8 cellular contexts compared by ENCODE assay signal in the genomic region with DNA sequence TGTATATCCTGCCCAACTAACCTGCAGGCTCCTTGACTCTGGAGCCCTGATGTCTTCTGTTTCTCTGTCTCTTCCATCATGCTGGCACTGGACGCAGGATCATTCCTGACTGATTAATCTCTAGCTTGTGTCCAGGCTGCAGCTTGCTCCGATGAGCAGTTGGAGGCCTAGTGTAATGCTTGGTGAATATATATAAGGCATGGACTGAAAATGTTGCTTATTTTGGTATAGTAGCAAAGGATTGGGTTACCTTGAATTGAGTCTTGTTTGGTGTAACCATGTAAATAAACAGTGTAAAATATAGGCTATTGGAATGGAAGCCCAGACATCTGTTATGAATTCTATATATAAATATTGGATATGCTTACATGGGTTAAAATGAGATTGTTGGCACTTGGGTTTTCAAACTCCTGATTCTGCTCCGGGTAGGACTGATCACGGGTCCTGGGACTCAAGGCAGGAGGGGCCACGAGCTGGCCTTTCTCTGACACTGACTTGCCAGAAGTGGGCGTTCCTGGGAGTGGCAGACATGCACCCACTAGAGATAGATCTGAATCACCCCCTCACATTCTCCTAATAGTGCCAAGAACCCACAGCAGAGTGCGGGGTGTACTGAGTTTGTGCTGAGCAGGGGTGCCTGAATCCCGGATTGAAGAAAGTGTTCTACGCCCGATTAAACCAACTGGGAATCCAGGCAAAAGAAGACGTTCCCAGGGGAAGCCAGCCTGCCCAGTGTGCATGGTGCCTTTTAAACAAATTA. TPM values are rescaled to one million over a fixed set of nuclear protein-coding genes. Genes with fewer than 3 reads are reported as not detected.
DNase-seq lines count a peak whose midpoint lies in the region; ATAC-seq and TF ChIP-seq lines count a peak whose summit lies in the region.
"Had no signal": no experiment of that assay in that cellular context is flagged by ENCODE, and none has a peak within 500 bp of the region (broad histone marks: within the 10 kb centered on the region; RNA-seq: fewer than 3 reads in every experiment).

No MANE protein-coding gene starts in this region.

- H3K4me3 ChIP-seq in H7 (ENCODE audit: insufficient read depth, low read depth, low read length) (no peak overlapping the region), adipocyte (ENCODE audit: low read length) (peak overlapping the region; percentile 24), left ventricle myocardium inferior (peak overlapping the region; percentile 35)

- no peaks in the 10 kb centered on the region for H3K9me3 Mint-ChIP-seq in stimulated activated effector memory CD8-positive, alpha-beta T cell treated with anti-CD3 and anti-CD28 coated beads, Interleukin-12 subunit alpha, Interleukin-12 subunit beta, amount 100 ng/mL, for 72 hours

- peak overlapping the region; percentile 65 for H3K9ac ChIP-seq in adipocyte (ENCODE audit: low read length)
- H3K9ac ChIP-seq: KMS-11 had no signal

- peak; percentile 22 for DNase-seq in H7
- peak; percentile 70 for DNase-seq in adipocyte (ENCODE audit: low read depth)
- DNase-seq in left ventricle myocardium inferior: no peak
- DNase-seq in stimulated activated effector memory CD8-positive, alpha-beta T cell treated with anti-CD3 and anti-CD28 coated beads, Interleukin-12 subunit alpha, Interleukin-12 subunit beta, amount 100 ng/mL, for 72 hours (ENCODE audit: low spot score in 2 of 2): no peak
- no peak for DNase-seq in stimulated activated CD4-positive, alpha-beta T cell treated with anti-CD3 and anti-CD28 coated beads, Interleukin-12 subunit alpha, Interleukin-12 subunit beta, amount 100 ng/mL, for 4 hours
- no peak for DNase-seq in activated CD8-positive, alpha-beta memory T cell treated with anti-CD3 and anti-CD28 coated beads, Interleukin-2, amount 50 U/mL, for 4 hours

- H3K27me3 ChIP-seq in H7 (ENCODE audit: control insufficient read depth, insufficient read depth, low read length) (no peaks in the 10 kb centered on the region), adipocyte (replicated peaks; ENCODE audit: control insufficient read depth, insufficient read depth, low read length) (no peaks in the 10 kb centered on the region), left ventricle myocardium inferior (ENCODE audit: low read depth) (no peaks in the 10 kb centered on the region)

- H3K4me1 ChIP-seq in adipocyte (ENCODE audit: control insufficient read depth, insufficient read depth, low read length) (peaks cover 56% of the 10 kb centered on the region), left ventricle myocardium inferior (peaks cover 84% of the 10 kb centered on the region)

- H3K27ac Mint-ChIP-seq in stimulated activated effector memory CD8-positive, alpha-beta T cell treated with anti-CD3 and anti-CD28 coated beads, Interleukin-12 subunit alpha, Interleukin-12 subunit beta, amount 100 ng/mL, for 72 hours: peak overlapping the region; percentile 60

- ATAC-seq in stimulated activated effector memory CD8-positive, alpha-beta T cell treated with anti-CD3 and anti-CD28 coated beads, Interleukin-12 subunit alpha, Interleukin-12 subunit beta, amount 100 ng/mL, for 72 hours: no peak
- no peak for ATAC-seq in HG03378 (IDR thresholded peaks at IDR 0.05; ENCODE audit: unreplicated experiment)

- H3K4me3 Mint-ChIP-seq in stimulated activated effector memory CD8-positive, alpha-beta T cell treated with anti-CD3 and anti-CD28 coated beads, Interleukin-12 subunit alpha, Interleukin-12 subunit beta, amount 100 ng/mL, for 72 hours: no peak overlapping the region

- H3K27ac ChIP-seq in left ventricle myocardium inferior (replicated peaks): peak overlapping the region; percentile 73
- H3K27ac ChIP-seq: KMS-11 had no signal

- no peaks in the 10 kb centered on the region; the same call in 1 of the 2 replicates for H3K36me3 ChIP-seq in H7 (replicated peaks; ENCODE audit: control insufficient read depth, insufficient read depth, low read length)
- no peaks in the 10 kb centered on the region for H3K36me3 ChIP-seq in adipocyte (ENCODE audit: control insufficient read depth, insufficient read depth, low read length, severe bottlenecking)
- H3K36me3 ChIP-seq in left ventricle myocardium inferior: no peaks in the 10 kb centered on the region

- H3K9me3 ChIP-seq in adipocyte (ENCODE audit: control insufficient read depth, low read length): no peaks in the 10 kb centered on the region
- no peaks in the 10 kb centered on the region for H3K9me3 ChIP-seq in left ventricle myocardium inferior (replicated peaks)

- H3K4me1 Mint-ChIP-seq in stimulated activated effector memory CD8-positive, alpha-beta T cell treated with anti-CD3 and anti-CD28 coated beads, Interleukin-12 subunit alpha, Interleukin-12 subunit beta, amount 100 ng/mL, for 72 hours: peaks cover 57% of the 10 kb centered on the region

- TF ChIP-seq CTCF in left ventricle myocardium inferior (IDR thresholded peaks at IDR 0.05; ENCODE audit: borderline replicate concordance): no peak

- intact Hi-C loops in left ventricle myocardium inferior (cut with micrococcal nuclease): no loop called here

- no peaks in the 10 kb centered on the region for H3K36me3 Mint-ChIP-seq in stimulated activated effector memory CD8-positive, alpha-beta T cell treated with anti-CD3 and anti-CD28 coated beads, Interleukin-12 subunit alpha, Interleukin-12 subunit beta, amount 100 ng/mL, for 72 hours

RNA-seq across cellular contexts. Expression of gene LRP5, which starts 25.8 kb away (rescaled TPM):
- total RNA-seq in H7 (2014; rRNA removed; shearing (Covaris generic)): 28.3 and 28.6 TPM in 2 replicates
- total RNA-seq in left ventricle myocardium inferior: 54.7 TPM

Comparison
In these comparisons a context has a peak if more than half of its experiments do, and no peak if none do; other contexts are left out.
1. DNase-seq: peak in H7 (single experiment) and adipocyte (single experiment); none in left ventricle myocardium inferior (single experiment), stimulated activated effector memory CD8-positive, alpha-beta T cell treated with anti-CD3 and anti-CD28 coated beads, Interleukin-12 subunit alpha, Interleukin-12 subunit beta, amount 100 ng/mL, for 72 hours (0 of 2), stimulated activated CD4-positive, alpha-beta T cell treated with anti-CD3 and anti-CD28 coated beads, Interleukin-12 subunit alpha, Interleukin-12 subunit beta, amount 100 ng/mL, for 4 hours (single experiment) and activated CD8-positive, alpha-beta memory T cell treated with anti-CD3 and anti-CD28 coated beads, Interleukin-2, amount 50 U/mL, for 4 hours (single experiment).